ENCODE assay signal across 8 cellular contexts in the genomic region with DNA sequence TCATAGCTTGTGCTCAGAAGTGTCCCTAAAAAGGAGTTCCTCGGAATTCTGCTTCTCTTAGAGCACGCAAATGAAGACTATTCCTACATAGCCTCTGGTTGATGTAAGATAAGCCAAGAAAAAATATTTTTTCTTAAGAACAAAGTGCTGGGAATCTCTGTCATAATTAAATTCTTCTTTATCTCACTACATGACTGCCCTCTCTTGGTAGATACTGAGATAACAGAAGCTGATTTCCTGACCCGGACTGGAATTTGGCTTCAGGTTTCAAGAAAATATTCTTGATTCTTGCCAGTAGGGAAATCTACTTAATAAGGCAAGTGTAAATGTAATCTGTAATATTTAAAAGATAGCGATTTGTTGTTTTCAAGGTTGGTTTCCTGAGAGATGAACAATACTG.
DNase-seq lines count a peak whose midpoint lies in the region; ATAC-seq and TF ChIP-seq lines count a peak whose summit lies in the region.
"Had no signal": no experiment of that assay in that cellular context is flagged by ENCODE, and none has a peak within 500 bp of the region (broad histone marks: within the 10 kb centered on the region; RNA-seq: fewer than 3 reads in every experiment).

No MANE protein-coding gene starts in this region.

- TF ChIP-seq POLR2A in GM18505 (IDR thresholded peaks at IDR 0.05; ENCODE audit: borderline replicate concordance, extremely low read depth, insufficient read depth, insufficient read length), result no peak

- no peaks in the 10 kb centered on the region for H3K36me3 Mint-ChIP-seq in nephron (ENCODE audit: low read depth)

- H3K27ac Mint-ChIP-seq in nephron, result peak overlapping the region in 1 of 3 experiments; percentile 8

- ATAC-seq in GM18505 (IDR thresholded peaks at IDR 0.05; ENCODE audit: unreplicated experiment), result no peak

- peak; percentile 28 for TF ChIP-seq CTCF in GM10248 (IDR thresholded peaks at IDR 0.05; ENCODE audit: control extremely low read depth, extremely low read depth, low read depth, missing control alignments)
- TF ChIP-seq CTCF in nephron (IDR thresholded peaks at IDR 0.05; ENCODE audit: unreplicated experiment in 3 of 3), result peak; percentile 55 to 77 (median 63)

- no peaks in the 10 kb centered on the region for H3K27me3 Mint-ChIP-seq in nephron (ENCODE audit: low read depth)

- H3K4me3 Mint-ChIP-seq in nephron, result no peak overlapping the region

- CTCF ChIA-PET in GM10248 (lab: Yijun Ruan, JAX), result interaction anchor here (1.2 to 1.8 kb wide), 9 partner anchors 9 to 1072 kb away, joined by 3 to 19 read pairs (median 6); no protein-coding TSS in a partner anchor

- peaks cover 3% of the 10 kb centered on the region for H3K9me3 Mint-ChIP-seq in nephron

- peak; percentile 17 for DNase-seq in GM10248 (ENCODE audit: extremely low spot score)
- DNase-seq in MV-4-11 (lab: John Stamatoyannopoulos, UW), result peak; percentile 23
- DNase-seq in dedifferentiated amniotic fluid mesenchymal stem cell (ENCODE audit: extremely low spot score), result peak; percentile 38
- no peak for DNase-seq in GM19238 (ENCODE audit: insufficient read length, low spot score)
- DNase-seq in HK-2 (ENCODE audit: unreplicated experiment), result no peak
- DNase-seq: right cardiac atrium had no signal

- POLR2A ChIA-PET in GM10248 (lab: Yijun Ruan, JAX), result no interaction called here

- peaks cover 12% of the 10 kb centered on the region for H3K4me1 Mint-ChIP-seq in nephron

Comparison
In these comparisons a context has a peak if more than half of its experiments do, and no peak if none do; other contexts are left out.
1. DNase-seq: peak in GM10248 (single experiment), MV-4-11 (single experiment) and dedifferentiated amniotic fluid mesenchymal stem cell (single experiment); none in GM19238 (single experiment) and HK-2 (single experiment).